10 cellular contexts compared by ENCODE assay signal in the genomic region with DNA sequence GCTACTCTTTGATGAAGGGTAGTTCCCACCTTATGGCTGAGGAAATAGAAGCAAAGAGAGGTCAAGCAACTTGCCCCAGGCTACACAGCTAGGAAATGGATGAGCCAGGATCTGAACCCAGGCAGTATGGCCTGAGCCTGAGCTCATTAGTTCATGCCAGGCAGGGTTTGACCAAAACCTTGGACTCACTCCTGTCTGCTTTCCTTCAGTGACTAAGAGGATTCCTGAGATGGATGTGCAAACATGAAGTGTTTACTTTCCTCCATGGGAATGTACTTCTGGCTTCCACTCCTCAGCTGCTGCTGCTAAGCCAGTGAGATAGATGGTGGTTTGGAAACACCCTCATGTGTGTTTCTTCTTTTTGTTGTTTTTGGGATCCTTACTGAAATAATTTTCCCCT. TPM values are rescaled to one million over a fixed set of nuclear protein-coding genes. Genes with fewer than 3 reads are reported as not detected.
DNase-seq lines count a peak whose midpoint lies in the region; ATAC-seq and TF ChIP-seq lines count a peak whose summit lies in the region.
"Had no signal": no experiment of that assay in that cellular context is flagged by ENCODE, and none has a peak within 500 bp of the region (broad histone marks: within the 10 kb centered on the region; RNA-seq: fewer than 3 reads in every experiment).

No MANE protein-coding gene starts in this region.

- CTCF ChIA-PET in CD8-positive, alpha-beta T cell (lab: Charles Lee) = no interaction called here

- TF ChIP-seq EP300 in transverse colon (IDR thresholded peaks at IDR 0.05; ENCODE audit: low read depth) = no peak

- no peaks in the 10 kb centered on the region for H3K9me3 ChIP-seq in transverse colon
- H3K9me3 ChIP-seq in CD8-positive, alpha-beta T cell (ENCODE audit: low read length) = no peaks in the 10 kb centered on the region

- H3K36me3 ChIP-seq in transverse colon = no peaks in the 10 kb centered on the region
- no peaks in the 10 kb centered on the region for H3K36me3 ChIP-seq in CD8-positive, alpha-beta T cell (ENCODE audit: insufficient read depth, low read length)

- intact Hi-C loops in transverse colon (cut with DNase I; ENCODE audit: low total_unique reads) = no loop called here
- intact Hi-C loops in CD8-positive, alpha-beta T cell (cut with DNase I, micrococcal nuclease) = no loop called here

- no peak for ATAC-seq in GM19395 (IDR thresholded peaks at IDR 0.05; ENCODE audit: unreplicated experiment)
- ATAC-seq in HG03520 (IDR thresholded peaks at IDR 0.05; ENCODE audit: unreplicated experiment) = no peak
- no peak for ATAC-seq in CD8-positive, alpha-beta T cell
- ATAC-seq: naive thymus-derived CD4-positive, alpha-beta T cell had no signal

- peaks cover 0 to 11% (median 5%) of the 10 kb centered on the region in 4 donors for H3K4me1 ChIP-seq in transverse colon
- no peaks in the 10 kb centered on the region for H3K4me1 ChIP-seq in CD8-positive, alpha-beta T cell (ENCODE audit: insufficient read depth, low read length)

- no peaks in the 10 kb centered on the region for H3K36me3 Mint-ChIP-seq in CD8-positive, alpha-beta T cell

- no peak overlapping the region for H3K4me3 ChIP-seq in transverse colon
- H3K4me3 ChIP-seq in CD8-positive, alpha-beta T cell (ENCODE audit: low read depth, low read length) = no peak overlapping the region

- in situ Hi-C loops in transverse colon (cut with MboI; ENCODE audit: low pct_ligation_motif_present in 1 of 4, low pct_unique_long_range_greater_than_20kb in 1 of 4, low sequenced_read_pairs in 3 of 4) = no loop called here

- H3K27ac Mint-ChIP-seq in CD8-positive, alpha-beta T cell = no peak overlapping the region
- H3K27ac Mint-ChIP-seq: naive thymus-derived CD4-positive, alpha-beta T cell; stimulated activated naive CD8-positive, alpha-beta T cell treated with anti-CD3 and anti-CD28 coated beads, Interleukin-15, Interleukin-2, amounts not matched to agents 100 ng/mL and 50 ng/mL, for 24 hours had no signal

- H3K27me3 ChIP-seq in transverse colon = no peaks in the 10 kb centered on the region
- no peaks in the 10 kb centered on the region for H3K27me3 ChIP-seq in CD8-positive, alpha-beta T cell (ENCODE audit: insufficient read depth, low read length)

- peak; percentile 85 for DNase-seq in HT-29 (ENCODE audit: low spot score)
- peak; percentile 70 for DNase-seq in brain pericyte (ENCODE audit: low read depth, low spot score)
- peak; percentile 92 for DNase-seq in kidney tubule cell (ENCODE audit: low spot score)
- DNase-seq in transverse colon = no peak
- no peak for DNase-seq in NCI-H2107 (lab: John Stamatoyannopoulos, UW)
- DNase-seq in CD8-positive, alpha-beta T cell = no peak
- DNase-seq: naive thymus-derived CD4-positive, alpha-beta T cell had no signal

- no peak for TF ChIP-seq CTCF in transverse colon (IDR thresholded peaks at IDR 0.05)
- no peak for TF ChIP-seq CTCF in CD8-positive, alpha-beta T cell (IDR thresholded peaks at IDR 0.05)

- TF ChIP-seq POLR2A in transverse colon (IDR thresholded peaks at IDR 0.05) = no peak

- POLR2A ChIA-PET in CD8-positive, alpha-beta T cell (lab: Charles Lee) = interaction anchor here (0.7 kb wide), 1 partner anchor 9 kb away, joined by 3 read pairs; no protein-coding TSS in a partner anchor

- no peak overlapping the region for H3K4me3 Mint-ChIP-seq in CD8-positive, alpha-beta T cell
- H3K4me3 Mint-ChIP-seq: naive thymus-derived CD4-positive, alpha-beta T cell; stimulated activated naive CD8-positive, alpha-beta T cell treated with anti-CD3 and anti-CD28 coated beads, Interleukin-15, Interleukin-2, amounts not matched to agents 100 ng/mL and 50 ng/mL, for 24 hours had no signal

- H3K4me1 Mint-ChIP-seq in CD8-positive, alpha-beta T cell (ENCODE audit: low read depth) = no peaks in the 10 kb centered on the region

- peaks cover 7% of the 10 kb centered on the region for H3K27me3 Mint-ChIP-seq in CD8-positive, alpha-beta T cell (ENCODE audit: low read depth)

- H3K9me3 Mint-ChIP-seq in CD8-positive, alpha-beta T cell = no peaks in the 10 kb centered on the region
- H3K9me3 Mint-ChIP-seq: stimulated activated naive CD8-positive, alpha-beta T cell treated with anti-CD3 and anti-CD28 coated beads, Interleukin-15, Interleukin-2, amounts not matched to agents 100 ng/mL and 50 ng/mL, for 24 hours had no signal

- peak overlapping the region; percentile 53 to 76 (median 64) for H3K27ac ChIP-seq in transverse colon
- no peak overlapping the region for H3K27ac ChIP-seq in CD8-positive, alpha-beta T cell (ENCODE audit: low read depth, low read length)

RNA-seq across cellular contexts. Expression of a gene that starts 35.1 kb away (rescaled TPM):
- total RNA-seq in HT-29 (2014; rRNA removed; shearing (Covaris generic)) = 76.1 and 76.5 TPM in 2 replicates
- total RNA-seq in transverse colon = 100 to 1,000 TPM in 1 of 4 donors, 10 to 100 TPM in 2, 1 to 10 TPM in 1; 10.0 to 101 (median 70.0) TPM
- total RNA-seq in CD8-positive, alpha-beta T cell = 1 to 10 TPM; 4.4 to 4.9 TPM

Comparison
In these comparisons a context has a peak if more than half of its experiments do, and no peak if none do; other contexts are left out.
1. DNase-seq: peak in HT-29 (single experiment), brain pericyte (single experiment) and kidney tubule cell (single experiment); none in transverse colon (single experiment), NCI-H2107 (single experiment) and CD8-positive, alpha-beta T cell (0 of 7).